ENCODE assay signal across 34 cellular contexts in genomic region chr19:4499855-4500254, GRCh38. TPM values are rescaled to one million over a fixed set of nuclear protein-coding genes. Genes with fewer than 3 reads are reported as not detected.
"Had no signal": no experiment of that assay in that cellular context is flagged by ENCODE, and none has a peak within 500 bp of the region (broad histone marks: within the 10 kb centered on the region; RNA-seq: fewer than 3 reads in every experiment).

No MANE protein-coding gene starts in this region.

- H3K27me3 Mint-ChIP-seq: activated CD4-positive, alpha-beta memory T cell treated with anti-CD3 and anti-CD28 coated beads for 36 hours; activated CD4-positive, alpha-beta T cell treated with anti-CD3 and anti-CD28 coated beads for 36 hours; activated CD4-positive, alpha-beta T cell treated with anti-CD3 and anti-CD28 coated beads, Interleukin-2, amount 10 ng/mL, durations not matched to agents 24 days and 14 days; activated CD8-positive, alpha-beta memory T cell treated with anti-CD3 and anti-CD28 coated beads, Interleukin-2, amount 10 ng/mL, durations not matched to agents 7 days and 5 days; activated naive CD4-positive, alpha-beta T cell treated with anti-CD3 and anti-CD28 coated beads, Interleukin-2, amount 10 ng/mL, durations not matched to agents 7 days and 5 days; activated naive CD8-positive, alpha-beta T cell; activated naive CD8-positive, alpha-beta T cell treated with anti-CD3 and anti-CD28 coated beads, Interleukin-2, amount 50 U/mL, for 24 hours had no signal

- H3K27me3 ChIP-seq: adrenal gland, body of pancreas, esophagus squamous epithelium, gastroesophageal sphincter had no signal

- H3K9me3 ChIP-seq: adrenal gland, body of pancreas, esophagus squamous epithelium, gastroesophageal sphincter had no signal

- H3K27ac ChIP-seq: adrenal gland, body of pancreas, epithelial cell of prostate, esophagus squamous epithelium had no signal

- H3K9me3 Mint-ChIP-seq: activated CD4-positive, alpha-beta memory T cell treated with anti-CD3 and anti-CD28 coated beads for 36 hours; activated CD4-positive, alpha-beta T cell treated with anti-CD3 and anti-CD28 coated beads, Interleukin-2, amount 10 ng/mL, durations not matched to agents 24 days and 14 days; activated naive CD4-positive, alpha-beta T cell treated with anti-CD3 and anti-CD28 coated beads, Interleukin-2, amount 10 ng/mL, durations not matched to agents 7 days and 5 days; activated naive CD8-positive, alpha-beta T cell treated with anti-CD3 and anti-CD28 coated beads, Interleukin-2, amount 50 U/mL, for 24 hours; activated T-helper 1 cell treated with anti-CD3 and anti-CD28 coated beads, Interleukin-12 subunit alpha, Interleukin-12 subunit beta, Interleukin-2, Interleukin-4 antibody, amounts not matched to agents 30 ng/mL and 10 ng/mL and 1 ng/mL, durations not matched to agents 14 hours and 24 hours and 36 hours; activated T-helper 2 cell treated with anti-CD3 and anti-CD28 coated beads, Interferon-gamma antibody, Interleukin-2, Interleukin-4, amounts not matched to agents 10 μg/mL and 5 μg/mL and 100 μg/mL, durations not matched to agents 14 hours and 24 hours and 36 hours had no signal

- H3K4me3 Mint-ChIP-seq: activated CD4-positive, alpha-beta memory T cell treated with anti-CD3 and anti-CD28 coated beads for 36 hours; activated CD4-positive, alpha-beta T cell treated with anti-CD3 and anti-CD28 coated beads for 36 hours; activated CD4-positive, alpha-beta T cell treated with anti-CD3 and anti-CD28 coated beads, Interleukin-2, amount 10 ng/mL, durations not matched to agents 24 days and 14 days; activated CD8-positive, alpha-beta memory T cell treated with anti-CD3 and anti-CD28 coated beads, Interleukin-2, amount 10 ng/mL, durations not matched to agents 7 days and 5 days; activated CD8-positive, alpha-beta T cell treated with anti-CD3 and anti-CD28 coated beads, Interleukin-2, amount 10 ng/mL, durations not matched to agents 7 days and 5 days; activated naive CD4-positive, alpha-beta T cell treated with anti-CD3 and anti-CD28 coated beads, Interleukin-2, amount 10 ng/mL, durations not matched to agents 7 days and 5 days; activated naive CD8-positive, alpha-beta T cell; activated naive CD8-positive, alpha-beta T cell treated with anti-CD3 and anti-CD28 coated beads, Interleukin-2, amount 50 U/mL, for 24 hours; activated T-helper 1 cell treated with anti-CD3 and anti-CD28 coated beads, Interleukin-12 subunit alpha, Interleukin-12 subunit beta, Interleukin-2, Interleukin-4 antibody, amounts not matched to agents 30 ng/mL and 10 ng/mL and 1 ng/mL, durations not matched to agents 14 hours and 24 hours and 36 hours had no signal

- H3K36me3 Mint-ChIP-seq: activated naive CD8-positive, alpha-beta T cell had no signal

- DNase-seq: activated CD4-positive, alpha-beta memory T cell treated with anti-CD3 and anti-CD28 coated beads for 36 hours; activated CD4-positive, alpha-beta T cell treated with anti-CD3 and anti-CD28 coated beads for 36 hours; activated CD4-positive, alpha-beta T cell treated with anti-CD3 and anti-CD28 coated beads, Interleukin-2, amount 10 ng/mL, durations not matched to agents 24 days and 14 days; activated CD4-positive, CD25-positive, alpha-beta regulatory T cell; activated CD4-positive, CD25-positive, alpha-beta regulatory T cell treated with anti-CD3 and anti-CD28 coated beads, Interleukin-2, amount 50 U/mL, for 72 hours; activated CD8-positive, alpha-beta memory T cell treated with anti-CD3 and anti-CD28 coated beads, Interleukin-2, amount 10 ng/mL, durations not matched to agents 7 days and 5 days; activated CD8-positive, alpha-beta memory T cell treated with anti-CD3 and anti-CD28 coated beads, Interleukin-2, amount 50 U/mL, for 4 hours; activated CD8-positive, alpha-beta T cell treated with anti-CD3 and anti-CD28 coated beads, Interleukin-2, amount 10 ng/mL, durations not matched to agents 7 days and 5 days; activated effector memory CD4-positive, alpha-beta T cell treated with anti-CD3 and anti-CD28 coated beads, Interleukin-2, amount 50 U/mL, for 16 hours; activated naive CD4-positive, alpha-beta T cell treated with anti-CD3 and anti-CD28 coated beads, Interleukin-2, amount 10 ng/mL, durations not matched to agents 7 days and 5 days; activated naive CD8-positive, alpha-beta T cell treated with anti-CD3 and anti-CD28 coated beads, Interleukin-2, amount 50 U/mL, for 24 hours; activated T-cell treated with anti-CD3 and anti-CD28 coated beads, Interleukin-2, amount 50 U/mL, for 1 hour; activated T-cell treated with anti-CD3 and anti-CD28 coated beads, Interleukin-2, amount 50 U/mL, for 48 hours; adrenal gland; amygdala; aorta; body of pancreas; caudate nucleus; cortex of kidney; effector CD8-positive, alpha-beta T cell; esophagus squamous epithelium; foreskin melanocyte; T-helper 2 cell had no signal

- H3K4me1 ChIP-seq: adrenal gland, body of pancreas, esophagus squamous epithelium had no signal

- H3K4me1 Mint-ChIP-seq: activated CD4-positive, alpha-beta T cell treated with anti-CD3 and anti-CD28 coated beads for 36 hours; activated CD4-positive, alpha-beta T cell treated with anti-CD3 and anti-CD28 coated beads, Interleukin-2, amount 10 ng/mL, durations not matched to agents 24 days and 14 days; activated CD8-positive, alpha-beta memory T cell treated with anti-CD3 and anti-CD28 coated beads, Interleukin-2, amount 10 ng/mL, durations not matched to agents 7 days and 5 days; activated naive CD4-positive, alpha-beta T cell treated with anti-CD3 and anti-CD28 coated beads, Interleukin-2, amount 10 ng/mL, durations not matched to agents 7 days and 5 days had no signal

- ATAC-seq: activated CD4-positive, alpha-beta T cell treated with anti-CD3 and anti-CD28 coated beads for 36 hours; activated CD8-positive, alpha-beta memory T cell treated with anti-CD3 and anti-CD28 coated beads, Interleukin-2, amount 10 ng/mL, durations not matched to agents 7 days and 5 days; activated CD8-positive, alpha-beta T cell treated with anti-CD3 and anti-CD28 coated beads, Interleukin-2, amount 10 ng/mL, durations not matched to agents 7 days and 5 days; activated naive CD8-positive, alpha-beta T cell treated with anti-CD3 and anti-CD28 coated beads, Interleukin-2, amount 50 U/mL, for 24 hours; body of pancreas; gastroesophageal sphincter had no signal

- H3K27ac Mint-ChIP-seq: activated CD4-positive, alpha-beta memory T cell treated with anti-CD3 and anti-CD28 coated beads for 36 hours; activated CD4-positive, alpha-beta T cell treated with anti-CD3 and anti-CD28 coated beads for 36 hours; activated CD4-positive, alpha-beta T cell treated with anti-CD3 and anti-CD28 coated beads, Interleukin-2, amount 10 ng/mL, durations not matched to agents 24 days and 14 days; activated CD8-positive, alpha-beta memory T cell treated with anti-CD3 and anti-CD28 coated beads, Interleukin-2, amount 10 ng/mL, durations not matched to agents 7 days and 5 days; activated CD8-positive, alpha-beta T cell treated with anti-CD3 and anti-CD28 coated beads, Interleukin-2, amount 10 ng/mL, durations not matched to agents 7 days and 5 days; activated naive CD4-positive, alpha-beta T cell treated with anti-CD3 and anti-CD28 coated beads, Interleukin-2, amount 10 ng/mL, durations not matched to agents 7 days and 5 days; activated naive CD8-positive, alpha-beta T cell; activated naive CD8-positive, alpha-beta T cell treated with anti-CD3 and anti-CD28 coated beads, Interleukin-2, amount 50 U/mL, for 24 hours; activated T-helper 1 cell treated with anti-CD3 and anti-CD28 coated beads, Interleukin-12 subunit alpha, Interleukin-12 subunit beta, Interleukin-2, Interleukin-4 antibody, amounts not matched to agents 30 ng/mL and 10 ng/mL and 1 ng/mL, durations not matched to agents 14 hours and 24 hours and 36 hours; activated T-helper 2 cell treated with anti-CD3 and anti-CD28 coated beads, Interferon-gamma antibody, Interleukin-2, Interleukin-4, amounts not matched to agents 10 μg/mL and 5 μg/mL and 100 μg/mL, durations not matched to agents 14 hours and 24 hours and 36 hours had no signal

- H3K4me3 ChIP-seq: adrenal gland, body of pancreas, esophagus squamous epithelium, gastroesophageal sphincter had no signal

RNA-seq across cellular contexts. Expression of gene PLIN4, which starts 18.4 kb away (rescaled TPM):
- total RNA-seq: activated CD4-positive, alpha-beta T cell treated with anti-CD3 and anti-CD28 coated beads for 36 hours; activated CD4-positive, alpha-beta T cell treated with anti-CD3 and anti-CD28 coated beads, Interleukin-2, amount 10 ng/mL, durations not matched to agents 24 days and 14 days; activated CD8-positive, alpha-beta memory T cell treated with anti-CD3 and anti-CD28 coated beads for 36 hours; activated CD8-positive, alpha-beta memory T cell treated with anti-CD3 and anti-CD28 coated beads, Interleukin-2, amount 10 ng/mL, durations not matched to agents 7 days and 5 days; activated CD8-positive, alpha-beta T cell treated with anti-CD3 and anti-CD28 coated beads, Interleukin-2, amount 10 ng/mL, durations not matched to agents 7 days and 5 days; activated T-helper 1 cell treated with anti-CD3 and anti-CD28 coated beads, Interleukin-12 subunit alpha, Interleukin-12 subunit beta, Interleukin-2, Interleukin-4 antibody, amounts not matched to agents 30 ng/mL and 10 ng/mL and 1 ng/mL, durations not matched to agents 14 hours and 24 hours and 36 hours; endothelial cell of umbilical vein; T-helper 1 cell treated with Interleukin-12 subunit alpha and Interleukin-12 subunit beta and Interleukin-4 antibody, amounts not matched to agents 30 ng/mL and 1 ng/mL, for 36 hours had no signal

RNA-seq across cellular contexts. Expression of gene PLIN5, which starts 35.2 kb away (rescaled TPM):
- total RNA-seq: activated CD4-positive, alpha-beta T cell treated with anti-CD3 and anti-CD28 coated beads for 36 hours; activated CD4-positive, alpha-beta T cell treated with anti-CD3 and anti-CD28 coated beads, Interleukin-2, amount 10 ng/mL, durations not matched to agents 24 days and 14 days; activated CD8-positive, alpha-beta memory T cell treated with anti-CD3 and anti-CD28 coated beads for 36 hours; activated CD8-positive, alpha-beta memory T cell treated with anti-CD3 and anti-CD28 coated beads, Interleukin-2, amount 10 ng/mL, durations not matched to agents 7 days and 5 days; activated CD8-positive, alpha-beta T cell treated with anti-CD3 and anti-CD28 coated beads, Interleukin-2, amount 10 ng/mL, durations not matched to agents 7 days and 5 days; activated T-helper 1 cell treated with anti-CD3 and anti-CD28 coated beads, Interleukin-12 subunit alpha, Interleukin-12 subunit beta, Interleukin-2, Interleukin-4 antibody, amounts not matched to agents 30 ng/mL and 10 ng/mL and 1 ng/mL, durations not matched to agents 14 hours and 24 hours and 36 hours; chondrocyte; fibroblast of lung; fibroblast of villous mesenchyme; T-helper 1 cell treated with Interleukin-12 subunit alpha and Interleukin-12 subunit beta and Interleukin-4 antibody, amounts not matched to agents 30 ng/mL and 1 ng/mL, for 36 hours had no signal
- polyA plus RNA-seq: fibroblast of lung had no signal

RNA-seq across cellular contexts. Expression of gene LRG1, which starts 40.0 kb away (rescaled TPM):
- total RNA-seq: activated CD8-positive, alpha-beta T cell treated with anti-CD3 and anti-CD28 coated beads, Interleukin-2, amount 10 ng/mL, durations not matched to agents 7 days and 5 days; chondrocyte; fibroblast of lung; fibroblast of villous mesenchyme had no signal
